26 cellular contexts compared by ENCODE assay signal in the genomic region with DNA sequence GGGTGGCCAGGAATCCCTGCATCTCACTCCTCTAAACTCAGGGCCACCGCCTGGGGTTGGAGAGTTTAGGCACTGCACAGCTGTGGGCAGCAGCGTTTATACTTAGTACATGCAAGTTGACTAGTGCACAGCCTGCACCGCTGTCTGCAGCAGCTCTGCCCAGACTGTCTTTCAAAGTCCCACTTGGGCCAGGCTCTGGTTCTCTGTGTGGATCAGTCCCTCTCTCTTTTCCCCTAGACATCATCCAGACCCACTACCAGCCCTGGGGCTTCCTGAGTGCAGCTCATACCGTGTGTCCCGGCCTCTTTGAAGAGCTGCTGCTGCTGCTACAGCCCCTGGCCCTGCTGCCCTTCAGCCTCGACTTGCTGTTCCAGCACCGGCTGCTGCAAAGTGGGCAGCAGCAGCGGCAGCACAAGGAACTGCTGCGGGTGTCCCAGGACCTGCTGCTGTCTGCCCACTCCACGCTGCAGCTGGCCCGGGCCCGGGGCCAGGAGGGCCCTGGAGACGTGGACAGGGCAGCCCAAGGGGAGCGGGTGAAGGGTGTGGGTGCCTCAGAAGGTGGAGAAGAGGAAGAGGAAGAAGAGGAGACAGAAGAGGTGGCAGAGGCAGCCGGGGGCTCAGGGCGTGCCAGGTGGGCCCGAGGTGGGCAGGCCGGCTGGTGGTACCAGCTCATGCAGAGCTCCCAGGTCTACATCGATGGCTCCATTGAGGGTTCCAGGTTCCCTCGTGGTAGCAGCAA.
"Had no signal": no experiment of that assay in that cellular context is flagged by ENCODE, and none has a peak within 500 bp of the region (broad histone marks: within the 10 kb centered on the region; RNA-seq: fewer than 3 reads in every experiment).

No MANE protein-coding gene starts in this region.

- H3K27ac ChIP-seq: colonic mucosa, pancreas, right lobe of liver, WERI-Rb-1 had no signal

- ATAC-seq: activated CD8-positive, alpha-beta memory T cell treated with anti-CD3 and anti-CD28 coated beads, Interleukin-2, amount 10 ng/mL, durations not matched to agents 7 days and 5 days; activated CD8-positive, alpha-beta T cell treated with anti-CD3 and anti-CD28 coated beads for 36 hours; activated T-helper 17 cell treated with anti-CD3 and anti-CD28 coated beads, Interleukin-2, amount 50 U/mL, for 72 hours; gastroesophageal sphincter; natural killer cell; pancreas had no signal

- H3K27me3 Mint-ChIP-seq: activated CD4-positive, alpha-beta T cell treated with anti-CD3 and anti-CD28 coated beads, Interleukin-2, amount 10 ng/mL, durations not matched to agents 7 days and 5 days; activated CD8-positive, alpha-beta memory T cell treated with anti-CD3 and anti-CD28 coated beads, Interleukin-2, amount 10 ng/mL, durations not matched to agents 7 days and 5 days; activated CD8-positive, alpha-beta T cell treated with anti-CD3 and anti-CD28 coated beads for 36 hours; activated T-helper 17 cell treated with anti-CD3 and anti-CD28 coated beads, Interleukin-2, amount 50 U/mL, for 72 hours had no signal

- H3K27ac Mint-ChIP-seq: activated CD4-positive, alpha-beta T cell treated with anti-CD3 and anti-CD28 coated beads, Interleukin-2, amount 10 ng/mL, durations not matched to agents 7 days and 5 days; activated CD8-positive, alpha-beta memory T cell treated with anti-CD3 and anti-CD28 coated beads, Interleukin-2, amount 10 ng/mL, durations not matched to agents 7 days and 5 days; activated CD8-positive, alpha-beta T cell treated with anti-CD3 and anti-CD28 coated beads for 36 hours; natural killer cell had no signal

- FAIRE-seq: islet of Langerhans, pancreas, small intestine had no signal

- H3K4me3 ChIP-seq: breast epithelium, colonic mucosa, esophagus squamous epithelium, gastroesophageal sphincter, heart left ventricle, pancreas, right lobe of liver, uterus had no signal

- H3K36me3 Mint-ChIP-seq: activated CD8-positive, alpha-beta memory T cell treated with anti-CD3 and anti-CD28 coated beads, Interleukin-2, amount 10 ng/mL, durations not matched to agents 7 days and 5 days; activated naive CD4-positive, alpha-beta T cell treated with anti-CD3 and anti-CD28 coated beads, Interleukin-2, amount 50 U/mL, for 72 hours; natural killer cell had no signal

- DNase-seq: activated CD4-positive, alpha-beta T cell treated with anti-CD3 and anti-CD28 coated beads, Interleukin-2, amount 10 ng/mL, durations not matched to agents 7 days and 5 days; activated CD4-positive, CD25-positive, alpha-beta regulatory T cell treated with anti-CD3 and anti-CD28 coated beads, Interleukin-2, amount 50 U/mL, for 72 hours; activated CD8-positive, alpha-beta memory T cell treated with anti-CD3 and anti-CD28 coated beads, Interleukin-2, amount 10 ng/mL, durations not matched to agents 7 days and 5 days; activated CD8-positive, alpha-beta T cell treated with anti-CD3 and anti-CD28 coated beads for 36 hours; activated T-cell treated with anti-CD3 and anti-CD28 coated beads, Interleukin-2, amount 50 U/mL, for 1 hour; colonic mucosa; endodermal cell; esophagus squamous epithelium; heart left ventricle; midbrain; natural killer cell; right lobe of liver; small intestine; stimulated activated CD4-positive, alpha-beta T cell treated with anti-CD3 and anti-CD28 coated beads, Interleukin-15, amount 100 ng/mL, for 24 hours; stimulated activated CD8-positive, alpha-beta memory T cell treated with anti-CD3 and anti-CD28 coated beads, Interleukin-4, amount 100 ng/mL, for 48 hours; stimulated activated naive CD4-positive, alpha-beta T cell treated with Interleukin-2 at 50 U/mL for 16 hours; trophoblast cell; uterus; WERI-Rb-1 had no signal

- H3K4me1 ChIP-seq: breast epithelium, colonic mucosa, pancreas, right lobe of liver, uterus had no signal

- H3K27me3 ChIP-seq: breast epithelium, colonic mucosa, esophagus squamous epithelium, gastroesophageal sphincter, heart left ventricle, pancreas, right lobe of liver, uterus had no signal

- H3K4me1 Mint-ChIP-seq: activated CD4-positive, alpha-beta T cell treated with anti-CD3 and anti-CD28 coated beads, Interleukin-2, amount 10 ng/mL, durations not matched to agents 7 days and 5 days; activated T-helper 17 cell treated with anti-CD3 and anti-CD28 coated beads, Interleukin-2, amount 50 U/mL, for 72 hours; central memory CD8-positive, alpha-beta T cell had no signal

- H3K9me3 Mint-ChIP-seq: activated CD4-positive, alpha-beta T cell treated with anti-CD3 and anti-CD28 coated beads, Interleukin-2, amount 10 ng/mL, durations not matched to agents 7 days and 5 days; activated CD8-positive, alpha-beta T cell treated with anti-CD3 and anti-CD28 coated beads for 36 hours; activated naive CD4-positive, alpha-beta T cell treated with anti-CD3 and anti-CD28 coated beads, Interleukin-2, amount 50 U/mL, for 72 hours; activated T-helper 17 cell treated with anti-CD3 and anti-CD28 coated beads, Interleukin-2, amount 50 U/mL, for 72 hours; central memory CD8-positive, alpha-beta T cell; endodermal cell; natural killer cell had no signal

- H3K36me3 ChIP-seq: breast epithelium, colonic mucosa, uterus had no signal

- H3K9me3 ChIP-seq: breast epithelium, colonic mucosa, esophagus squamous epithelium, gastroesophageal sphincter, heart left ventricle, pancreas, right lobe of liver, uterus had no signal

- H3K4me3 Mint-ChIP-seq: activated CD4-positive, alpha-beta T cell treated with anti-CD3 and anti-CD28 coated beads, Interleukin-2, amount 10 ng/mL, durations not matched to agents 7 days and 5 days; activated CD8-positive, alpha-beta memory T cell treated with anti-CD3 and anti-CD28 coated beads, Interleukin-2, amount 10 ng/mL, durations not matched to agents 7 days and 5 days; activated CD8-positive, alpha-beta T cell treated with anti-CD3 and anti-CD28 coated beads for 36 hours; activated T-helper 17 cell treated with anti-CD3 and anti-CD28 coated beads, Interleukin-2, amount 50 U/mL, for 72 hours; central memory CD8-positive, alpha-beta T cell; endodermal cell; natural killer cell had no signal
